ENCODE assay signal across 16 cellular contexts in genomic region chr12:57983858-57984505, GRCh38. TPM values are rescaled to one million over a fixed set of nuclear protein-coding genes. Genes with fewer than 3 reads are reported as not detected.
"Had no signal": no experiment of that assay in that cellular context is flagged by ENCODE, and none has a peak within 500 bp of the region (broad histone marks: within the 10 kb centered on the region; RNA-seq: fewer than 3 reads in every experiment).

No MANE protein-coding gene starts in this region.

- H3K36me3 Mint-ChIP-seq: activated CD8-positive, alpha-beta memory T cell treated with anti-CD3 and anti-CD28 coated beads, Interleukin-2, amount 10 ng/mL, durations not matched to agents 7 days and 5 days had no signal

- H3K4me3 Mint-ChIP-seq: activated B cell treated with CpG ODN at 0.5 μM for 24 hours; activated CD4-positive, alpha-beta T cell treated with anti-CD3 and anti-CD28 coated beads, Interleukin-2, amount 10 ng/mL, durations not matched to agents 24 days and 14 days; activated CD8-positive, alpha-beta memory T cell treated with anti-CD3 and anti-CD28 coated beads, Interleukin-2, amount 10 ng/mL, durations not matched to agents 7 days and 5 days; activated naive CD4-positive, alpha-beta T cell treated with anti-CD3 and anti-CD28 coated beads, Interleukin-2, amount 50 U/mL, for 24 hours; activated T-cell treated with anti-CD3 and anti-CD28 coated beads, Interleukin-2, amount 50 U/mL, for 24 hours; activated T-helper 1 cell treated with anti-CD3 and anti-CD28 coated beads, Interleukin-12 subunit alpha, Interleukin-12 subunit beta, Interleukin-2, Interleukin-4 antibody, amounts not matched to agents 30 ng/mL and 10 ng/mL and 1 ng/mL, durations not matched to agents 14 hours and 24 hours and 36 hours; central memory CD8-positive, alpha-beta T cell; T-helper 17 cell had no signal

- H3K27ac Mint-ChIP-seq: activated B cell treated with CpG ODN at 0.5 μM for 24 hours; activated CD4-positive, alpha-beta T cell treated with anti-CD3 and anti-CD28 coated beads, Interleukin-2, amount 10 ng/mL, durations not matched to agents 24 days and 14 days; activated CD8-positive, alpha-beta memory T cell treated with anti-CD3 and anti-CD28 coated beads, Interleukin-2, amount 10 ng/mL, durations not matched to agents 7 days and 5 days; activated naive CD4-positive, alpha-beta T cell treated with anti-CD3 and anti-CD28 coated beads, Interleukin-2, amount 50 U/mL, for 24 hours; activated T-cell treated with anti-CD3 and anti-CD28 coated beads, Interleukin-2, amount 50 U/mL, for 24 hours; activated T-helper 1 cell treated with anti-CD3 and anti-CD28 coated beads, Interleukin-12 subunit alpha, Interleukin-12 subunit beta, Interleukin-2, Interleukin-4 antibody, amounts not matched to agents 30 ng/mL and 10 ng/mL and 1 ng/mL, durations not matched to agents 14 hours and 24 hours and 36 hours; T-helper 17 cell had no signal

- H3K9me3 ChIP-seq: ascending aorta, body of pancreas had no signal

- H3K36me3 ChIP-seq: ascending aorta had no signal

- H3K9me3 Mint-ChIP-seq: activated CD4-positive, alpha-beta T cell treated with anti-CD3 and anti-CD28 coated beads, Interleukin-2, amount 10 ng/mL, durations not matched to agents 24 days and 14 days; activated naive CD4-positive, alpha-beta T cell treated with anti-CD3 and anti-CD28 coated beads, Interleukin-2, amount 50 U/mL, for 24 hours; activated T-cell treated with anti-CD3 and anti-CD28 coated beads, Interleukin-2, amount 50 U/mL, for 24 hours; activated T-helper 1 cell treated with anti-CD3 and anti-CD28 coated beads, Interleukin-12 subunit alpha, Interleukin-12 subunit beta, Interleukin-2, Interleukin-4 antibody, amounts not matched to agents 30 ng/mL and 10 ng/mL and 1 ng/mL, durations not matched to agents 14 hours and 24 hours and 36 hours; central memory CD8-positive, alpha-beta T cell had no signal

- H3K4me3 ChIP-seq: ascending aorta, body of pancreas, PC-9 had no signal

- H2AFZ ChIP-seq: PC-9 had no signal

- H3K27me3 ChIP-seq: ascending aorta, body of pancreas had no signal

- H3K4me1 ChIP-seq: ascending aorta, body of pancreas had no signal

- H3K27ac ChIP-seq: ascending aorta, body of pancreas, PC-9 had no signal

- DNase-seq: activated B cell treated with CpG ODN at 0.5 μM for 24 hours; activated CD4-positive, alpha-beta T cell treated with anti-CD3 and anti-CD28 coated beads for 1 hour; activated CD8-positive, alpha-beta memory T cell treated with anti-CD3 and anti-CD28 coated beads, Interleukin-2, amount 10 ng/mL, durations not matched to agents 7 days and 5 days; activated effector memory CD4-positive, alpha-beta T cell treated with Interleukin-2 at 50 U/mL for 16 hours; activated naive CD4-positive, alpha-beta T cell; activated T-cell treated with anti-CD3 and anti-CD28 coated beads, Interleukin-2, amount 50 U/mL, for 24 hours; SIG-M5; T-helper 17 cell; T-helper 9 cell had no signal

- ATAC-seq: activated CD8-positive, alpha-beta memory T cell treated with anti-CD3 and anti-CD28 coated beads, Interleukin-2, amount 10 ng/mL, durations not matched to agents 7 days and 5 days; body of pancreas; T-helper 17 cell had no signal

- H3K4me2 ChIP-seq: PC-9 had no signal

- H3K4me1 Mint-ChIP-seq: activated B cell treated with CpG ODN at 0.5 μM for 24 hours; activated CD4-positive, alpha-beta T cell treated with anti-CD3 and anti-CD28 coated beads, Interleukin-2, amount 10 ng/mL, durations not matched to agents 24 days and 14 days; activated CD8-positive, alpha-beta memory T cell treated with anti-CD3 and anti-CD28 coated beads, Interleukin-2, amount 10 ng/mL, durations not matched to agents 7 days and 5 days; activated naive CD4-positive, alpha-beta T cell treated with anti-CD3 and anti-CD28 coated beads, Interleukin-2, amount 50 U/mL, for 24 hours; central memory CD8-positive, alpha-beta T cell had no signal

RNA-seq across cellular contexts. Expression of gene ATP23, which starts 42.6 kb away (rescaled TPM):
- total RNA-seq: ascending aorta had no signal
